ENCODE assay signal across 21 cellular contexts in the genomic region with DNA sequence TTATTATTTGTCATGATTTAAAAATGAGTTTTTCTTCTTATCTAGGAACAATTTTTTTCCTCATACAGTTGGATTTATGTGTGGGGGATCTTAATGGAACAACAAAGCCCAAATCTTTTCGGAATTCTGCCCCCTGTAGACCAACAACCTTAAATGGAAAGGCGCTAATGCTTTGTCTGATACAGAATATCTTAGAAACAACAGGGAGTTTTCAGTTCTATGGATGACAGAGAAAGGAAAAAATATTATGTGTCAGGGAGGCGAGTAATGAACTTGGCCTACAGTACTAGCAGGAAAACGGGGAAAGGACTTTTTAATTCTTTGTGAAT. TPM values are rescaled to one million over a fixed set of nuclear protein-coding genes. Genes with fewer than 3 reads are reported as not detected.
"Had no signal": no experiment of that assay in that cellular context is flagged by ENCODE, and none has a peak within 500 bp of the region (broad histone marks: within the 10 kb centered on the region; RNA-seq: fewer than 3 reads in every experiment).

No MANE protein-coding gene starts in this region.

- H3K27me3 ChIP-seq: pancreas, thyroid gland had no signal

- H3K4me3 ChIP-seq: heart left ventricle, left ventricle myocardium inferior, mucosa of descending colon, pancreas, smooth muscle cell, stomach, thyroid gland had no signal

- ATAC-seq: activated naive CD4-positive, alpha-beta T cell treated with anti-CD3 and anti-CD28 coated beads, Interleukin-2, amount 50 U/mL, for 72 hours; heart left ventricle; mucosa of descending colon; pancreas; sciatic nerve; T-helper 17 cell had no signal

- H3K9me3 ChIP-seq: heart left ventricle, left ventricle myocardium inferior, mucosa of descending colon, neutrophil, pancreas, stomach, thyroid gland had no signal

- H3K36me3 ChIP-seq: heart left ventricle, left ventricle myocardium inferior, neutrophil, pancreas, stomach, thyroid gland had no signal

- DNase-seq: activated CD4-positive, alpha-beta T cell treated with anti-CD3 and anti-CD28 coated beads for 1 hour; activated CD8-positive, alpha-beta memory T cell treated with anti-CD3 and anti-CD28 coated beads for 24 hours; activated CD8-positive, alpha-beta memory T cell treated with anti-CD3 and anti-CD28 coated beads, Interleukin-2, amount 50 U/mL, for 48 hours; activated gamma-delta T cell; erythroblast; heart left ventricle; left ventricle myocardium inferior; mucosa of descending colon; naive B cell; pancreas; stimulated activated CD4-positive, alpha-beta T cell treated with anti-CD3 and anti-CD28 coated beads, Interleukin-4, amount 100 ng/mL, for 1 hour; stomach; T-helper 17 cell; thyroid gland had no signal

- H3K27ac ChIP-seq: heart left ventricle, left ventricle myocardium inferior, neutrophil, pancreas, stomach, thyroid gland, VCaP had no signal

- H3K4me1 ChIP-seq: heart left ventricle, left ventricle myocardium inferior, pancreas, stomach, thyroid gland had no signal

RNA-seq across cellular contexts. Expression of a gene that starts 0.6 kb away (rescaled TPM):
- total RNA-seq: activated naive CD4-positive, alpha-beta T cell treated with anti-CD3 and anti-CD28 coated beads, Interleukin-2, amount 50 U/mL, for 72 hours; chondrocyte; left ventricle myocardium inferior; pancreas; smooth muscle cell; T-helper 17 cell; thyroid gland; ureter had no signal
